25 cellular contexts compared by ENCODE assay signal in the genomic region with DNA sequence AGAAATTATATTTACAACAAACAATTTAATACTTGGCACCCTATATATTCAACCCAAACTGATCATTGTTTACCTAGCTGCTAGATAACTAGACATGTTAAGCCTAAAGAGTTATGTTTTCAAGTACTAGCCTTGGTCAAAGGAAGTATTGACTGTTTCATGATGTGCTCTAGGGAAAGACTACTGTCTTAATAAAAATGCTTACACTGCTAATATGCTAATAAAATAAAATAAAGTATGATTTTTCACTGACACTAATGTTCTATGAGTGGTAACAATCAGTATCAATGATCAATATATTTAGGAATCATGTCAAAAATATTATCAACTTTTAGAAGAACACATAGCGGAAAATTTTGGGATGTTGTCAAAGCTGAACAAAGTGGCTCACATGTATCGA.
DNase-seq lines count a peak whose midpoint lies in the region; ATAC-seq, FAIRE-seq and TF ChIP-seq lines count a peak whose summit lies in the region.
"Had no signal": no experiment of that assay in that cellular context is flagged by ENCODE, and none has a peak within 500 bp of the region (broad histone marks: within the 10 kb centered on the region; RNA-seq: fewer than 3 reads in every experiment).

No MANE protein-coding gene starts in this region.

- no peaks in the 10 kb centered on the region for H3K9me3 Mint-ChIP-seq in astrocyte (ENCODE audit: unreplicated experiment)
- H3K9me3 Mint-ChIP-seq in chondrocyte (ENCODE audit: low read depth): peaks cover 3% of the 10 kb centered on the region

- H3K4me1 ChIP-seq in HepG2 (ENCODE audit: insufficient read depth, low read length) (peaks cover 10% of the 10 kb centered on the region; the same call in 1 of the 2 replicates), right lobe of liver (no peaks in the 10 kb centered on the region), astrocyte (ENCODE audit: insufficient read depth, low read length) (peaks cover 16% of the 10 kb centered on the region)
- H3K4me1 ChIP-seq: BE2C, BLaER1 had no signal

- H3K79me2 ChIP-seq in HepG2 (ENCODE audit: insufficient read depth, low read length) (no peaks in the 10 kb centered on the region), astrocyte (ENCODE audit: insufficient read depth, low read length) (no peaks in the 10 kb centered on the region)

- in situ Hi-C loops in HepG2 (cut with HindIII; ENCODE audit: extremely low pct_ligation_motif_present, low pct_unique_long_range_greater_than_20kb): no loop called here

- H3K27ac ChIP-seq in HepG2 (ENCODE audit: extremely low read length, insufficient read depth, low read length) (no peak overlapping the region), right lobe of liver (no peak overlapping the region), astrocyte (ENCODE audit: low read depth, low read length) (no peak overlapping the region)
- H3K27ac ChIP-seq: 22Rv1, BLaER1 had no signal

- 54% methylated on average over 2 of the region's 2 CpGs for WGBS in HepG2 (ENCODE audit: low lambda C conversion rate)
- WGBS in right lobe of liver (ENCODE audit: insufficient coverage, low coverage, low lambda C conversion rate, missing lambda C conversion rate): 85% methylated on average over 2 of the region's 2 CpGs

- ATAC-seq in HepG2: no peak
- ATAC-seq in right lobe of liver: no peak
- ATAC-seq: GM12878 had no signal

- H3K4me3 ChIP-seq in HepG2 (replicated peaks in 1 of 3; ENCODE audit: insufficient read depth in 1 of 3, low read depth in 2 of 3, low read length in 3 of 3) (no peak overlapping the region), right lobe of liver (no peak overlapping the region), astrocyte (ENCODE audit: insufficient read depth, low read depth, low read length) (no peak overlapping the region)
- H3K4me3 ChIP-seq: BLaER1, GM12878 had no signal

- H3K36me3 Mint-ChIP-seq in astrocyte (ENCODE audit: low read depth, unreplicated experiment) (no peaks in the 10 kb centered on the region), chondrocyte (ENCODE audit: low read depth) (peaks cover 1% of the 10 kb centered on the region)
- H3K36me3 Mint-ChIP-seq: CD14-positive monocyte; CD4-positive, alpha-beta memory T cell; CD4-positive, CD25-positive, alpha-beta regulatory T cell; CD8-positive, alpha-beta memory T cell had no signal

- H3K27me3 ChIP-seq in HepG2 (ENCODE audit: control insufficient read depth in 1 of 2, insufficient read depth in 2 of 2, low read length in 2 of 2) (no peaks in the 10 kb centered on the region), right lobe of liver (no peaks in the 10 kb centered on the region), astrocyte (ENCODE audit: insufficient read depth, low read length) (no peaks in the 10 kb centered on the region)
- H3K27me3 ChIP-seq: BE2C, BLaER1 had no signal

- H3K4me1 Mint-ChIP-seq in astrocyte (ENCODE audit: low read depth, unreplicated experiment): peaks cover 2% of the 10 kb centered on the region
- peaks cover 29% of the 10 kb centered on the region for H3K4me1 Mint-ChIP-seq in chondrocyte (ENCODE audit: low read depth)
- H3K4me1 Mint-ChIP-seq: CD14-positive monocyte; CD4-positive, alpha-beta memory T cell; CD4-positive, CD25-positive, alpha-beta regulatory T cell had no signal

- intact Hi-C loops in HepG2 (cut with micrococcal nuclease; ENCODE audit: unreplicated experiment): no loop called here
- intact Hi-C loops in right lobe of liver (cut with DNase I): no loop called here

- TF ChIP-seq CTCF in HepG2 (CRISPR knock-in tag; IDR thresholded peaks at IDR 0.05): no peak
- TF ChIP-seq CTCF in right lobe of liver (IDR thresholded peaks at IDR 0.05): no peak
- no peak for TF ChIP-seq CTCF in astrocyte (IDR thresholded peaks at IDR 0.05; ENCODE audit: insufficient read depth, low read depth, low read length)
- no peak for TF ChIP-seq CTCF in chondrocyte (IDR thresholded peaks at IDR 0.05)

- CTCF ChIA-PET in HepG2 (lab: Yijun Ruan, JAX; ENCODE audit: low intra/inter-chr PET ratio, low total read pairs): no interaction called here

- DNase-seq in HepG2 (ENCODE audit: low spot score) (no peak), right lobe of liver (no peak), astrocyte (ENCODE audit: low read depth) (no peak), chondrocyte (ENCODE audit: low spot score) (no peak)
- no peak for DNase-seq in activated CD4-positive, alpha-beta T cell treated with anti-CD3 and anti-CD28 coated beads, Interleukin-2, amount 50 U/mL, for 4 hours
- DNase-seq: ACHN; BE2C; C1 segment of cervical spinal cord; CD4-positive, alpha-beta memory T cell; CD4-positive, CD25-positive, alpha-beta regulatory T cell; CD8-positive, alpha-beta memory T cell; COR-L47; DMS 273 treated with DMSO at 0.1 percent for 48 hours; DMS153; DMS53; DMS79; DND-41; EL; GDM1 had no signal

- no peak overlapping the region for H3K27ac Mint-ChIP-seq in astrocyte (ENCODE audit: unreplicated experiment)
- no peak overlapping the region for H3K27ac Mint-ChIP-seq in chondrocyte (ENCODE audit: unreplicated experiment)
- H3K27ac Mint-ChIP-seq: CD14-positive monocyte; CD4-positive, alpha-beta memory T cell; CD4-positive, CD25-positive, alpha-beta regulatory T cell; CD8-positive, alpha-beta memory T cell had no signal

- H3K4me2 ChIP-seq in HepG2 (ENCODE audit: low read depth, low read length) (no peak overlapping the region), astrocyte (ENCODE audit: low read length) (no peak overlapping the region)
- H3K4me2 ChIP-seq: BLaER1 had no signal

- H3K9ac ChIP-seq in HepG2 (ENCODE audit: insufficient read depth, low read depth, low read length): no peak overlapping the region
- H3K9ac ChIP-seq in astrocyte (ENCODE audit: low read length): no peak overlapping the region
- H3K9ac ChIP-seq: BLaER1 had no signal

- no peak overlapping the region for H2AFZ ChIP-seq in HepG2 (ENCODE audit: low read length)
- H2AFZ ChIP-seq in astrocyte (ENCODE audit: low read depth, low read length): no peak overlapping the region

- POLR2A ChIA-PET in HepG2 (lab: Yijun Ruan, JAX): no interaction called here

- TF ChIP-seq RAD21 in HepG2 (CRISPR knock-in tag; IDR thresholded peaks at IDR 0.05): no peak

- no peaks in the 10 kb centered on the region for H3K27me3 Mint-ChIP-seq in astrocyte (ENCODE audit: low read depth, unreplicated experiment)
- peaks cover 8% of the 10 kb centered on the region for H3K27me3 Mint-ChIP-seq in chondrocyte (ENCODE audit: low read depth)
- H3K27me3 Mint-ChIP-seq: CD4-positive, CD25-positive, alpha-beta regulatory T cell had no signal

- no peaks in the 10 kb centered on the region for H4K20me1 ChIP-seq in HepG2 (ENCODE audit: insufficient read depth, low read length)
- no peaks in the 10 kb centered on the region for H4K20me1 ChIP-seq in astrocyte (ENCODE audit: insufficient read depth, low read length)
- H4K20me1 ChIP-seq: BLaER1 had no signal

- TF ChIP-seq POLR2A in HepG2 (IDR thresholded peaks at IDR 0.05; ENCODE audit: insufficient read depth in 1 of 2, low read depth in 2 of 2, low read length in 2 of 2) (no peak), right lobe of liver (IDR thresholded peaks at IDR 0.05) (no peak)

- no peaks in the 10 kb centered on the region for H3K36me3 ChIP-seq in HepG2 (replicated peaks in 1 of 2; ENCODE audit: control insufficient read depth in 1 of 2, insufficient read depth in 2 of 2, low read length in 2 of 2)
- no peaks in the 10 kb centered on the region for H3K36me3 ChIP-seq in right lobe of liver
- no peaks in the 10 kb centered on the region for H3K36me3 ChIP-seq in astrocyte (ENCODE audit: insufficient read depth, low read length)
- H3K36me3 ChIP-seq: BE2C, BLaER1 had no signal

- TF ChIP-seq EP300 in HepG2 (IDR thresholded peaks at IDR 0.05; ENCODE audit: low read depth in 2 of 2, low read length in 2 of 2): no peak
- TF ChIP-seq EP300 in HepG2 (CRISPR knock-in tag; IDR thresholded peaks at IDR 0.05; ENCODE audit: borderline replicate concordance): no peak

- H3K9me3 ChIP-seq in HepG2 (ENCODE audit: low read length) (no peaks in the 10 kb centered on the region), right lobe of liver (no peaks in the 10 kb centered on the region), astrocyte (ENCODE audit: insufficient read depth, low read depth, low read length) (no peaks in the 10 kb centered on the region)
- H3K9me3 ChIP-seq: BE2C, BLaER1 had no signal

- FAIRE-seq in HepG2 (lab: Jason Lieb, UNC) (no peak), astrocyte (lab: Jason Lieb, UNC) (peak; percentile 13)
- FAIRE-seq: GM12878, GM12892, GM18507 had no signal

- BruUV-seq in HepG2 (replicated peaks; lab: Mats Ljungman, UMichigan): no TSS peak

- H3K4me3 Mint-ChIP-seq in astrocyte (ENCODE audit: unreplicated experiment) (no peak overlapping the region), chondrocyte (ENCODE audit: unreplicated experiment) (no peak overlapping the region)
- H3K4me3 Mint-ChIP-seq: CD14-positive monocyte; CD4-positive, alpha-beta memory T cell; CD4-positive, CD25-positive, alpha-beta regulatory T cell; CD8-positive, alpha-beta memory T cell had no signal

TF ChIP-seq in HepG2, 621 proteins besides CTCF, POLR2A, EP300 and RAD21 (continues in another document):
- no peak for TF ChIP-seq GTF2F1 (IDR thresholded peaks at IDR 0.05; ENCODE audit: low read length)
- peak; percentile 31 to 71; a peak in 2 of 4 replicates for TF ChIP-seq MAFK (conservative IDR thresholded peaks at IDR 0.05 in 1 of 2, IDR thresholded peaks at IDR 0.05 in 1 of 2; ENCODE audit: low read length in 2 of 2)
- no peak for TF ChIP-seq ZNF292 (CRISPR knock-in tag; IDR thresholded peaks at IDR 0.05; ENCODE audit: borderline replicate concordance, low read depth)
- no peak for TF ChIP-seq ZNF3 (CRISPR knock-in tag; IDR thresholded peaks at IDR 0.05)
- TF ChIP-seq FOXA3 (CRISPR knock-in tag; IDR thresholded peaks at IDR 0.05): no peak
- TF ChIP-seq, protein P1, sequence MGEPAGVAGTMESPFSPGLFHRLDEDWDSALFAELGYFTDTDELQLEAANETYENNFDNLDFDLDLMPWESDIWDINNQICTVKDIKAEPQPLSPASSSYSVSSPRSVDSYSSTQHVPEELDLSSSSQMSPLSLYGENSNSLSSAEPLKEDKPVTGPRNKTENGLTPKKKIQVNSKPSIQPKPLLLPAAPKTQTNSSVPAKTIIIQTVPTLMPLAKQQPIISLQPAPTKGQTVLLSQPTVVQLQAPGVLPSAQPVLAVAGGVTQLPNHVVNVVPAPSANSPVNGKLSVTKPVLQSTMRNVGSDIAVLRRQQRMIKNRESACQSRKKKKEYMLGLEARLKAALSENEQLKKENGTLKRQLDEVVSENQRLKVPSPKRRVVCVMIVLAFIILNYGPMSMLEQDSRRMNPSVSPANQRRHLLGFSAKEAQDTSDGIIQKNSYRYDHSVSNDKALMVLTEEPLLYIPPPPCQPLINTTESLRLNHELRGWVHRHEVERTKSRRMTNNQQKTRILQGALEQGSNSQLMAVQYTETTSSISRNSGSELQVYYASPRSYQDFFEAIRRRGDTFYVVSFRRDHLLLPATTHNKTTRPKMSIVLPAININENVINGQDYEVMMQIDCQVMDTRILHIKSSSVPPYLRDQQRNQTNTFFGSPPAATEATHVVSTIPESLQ (CRISPR knock-in tag; conservative IDR thresholded peaks at IDR 0.05): no peak
- TF ChIP-seq MAFF (IDR thresholded peaks at IDR 0.05; ENCODE audit: low read depth, low read length): peak; percentile 42; the same call in 1 of the 2 replicates
- no peak for TF ChIP-seq AHR (CRISPR knock-in tag; IDR thresholded peaks at IDR 0.05)
- TF ChIP-seq TBP (CRISPR knock-in tag; IDR thresholded peaks at IDR 0.05): no peak
- no peak for TF ChIP-seq CREB1 (IDR thresholded peaks at IDR 0.05)
- TF ChIP-seq CREB1 (CRISPR knock-in tag; IDR thresholded peaks at IDR 0.05): no peak
